19 cellular contexts compared by ENCODE assay signal in genomic region chr22:42214625-42215415, GRCh38. TPM values are rescaled to one million over a fixed set of nuclear protein-coding genes. Genes with fewer than 3 reads are reported as not detected.
DNase-seq lines count a peak whose midpoint lies in the region; ATAC-seq, FAIRE-seq and TF ChIP-seq lines count a peak whose summit lies in the region.
"Had no signal": no experiment of that assay in that cellular context is flagged by ENCODE, and none has a peak within 500 bp of the region (broad histone marks: within the 10 kb centered on the region; RNA-seq: fewer than 3 reads in every experiment).

No MANE protein-coding gene starts in this region.

- no peak for TF ChIP-seq RAD21 in H1 (IDR thresholded peaks at IDR 0.05 in 1 of 2, conservative IDR thresholded peaks at IDR 0.05 in 1 of 2; ENCODE audit: low read depth in 2 of 2, low read length in 2 of 2)

- no peak overlapping the region for H3K18ac ChIP-seq in H1 (ENCODE audit: extremely low read depth, low read length)

- no peak overlapping the region for H2AK5ac ChIP-seq in H1 (ENCODE audit: low read depth, low read length)

- no peak overlapping the region for H3K4me2 ChIP-seq in H1 (ENCODE audit: insufficient read depth in 1 of 2, low read depth in 2 of 2, low read length in 2 of 2)

- TF ChIP-seq POLR2A in H1 (IDR thresholded peaks at IDR 0.05; ENCODE audit: control extremely low read depth in 1 of 2, low read depth in 2 of 2, low read length in 2 of 2) = no peak
- no peak for TF ChIP-seq POLR2A in GM12892 (IDR thresholded peaks at IDR 0.05; ENCODE audit: low read depth, low read length)

- TF ChIP-seq EP300 in H1 (IDR thresholded peaks at IDR 0.05; ENCODE audit: borderline replicate concordance in 1 of 2, low read depth in 2 of 2, low read length in 2 of 2) = no peak

- H3K27me3 Mint-ChIP-seq in activated CD4-positive, alpha-beta T cell treated with anti-CD3 and anti-CD28 coated beads, Interleukin-2, amount 10 ng/mL, durations not matched to agents 24 days and 14 days = no peaks in the 10 kb centered on the region
- no peaks in the 10 kb centered on the region for H3K27me3 Mint-ChIP-seq in T-helper 2 cell treated with Interferon-gamma antibody and Interleukin-4, amounts not matched to agents 5 μg/mL and 100 μg/mL, for 36 hours (ENCODE audit: low read depth)
- H3K27me3 Mint-ChIP-seq: activated naive CD8-positive, alpha-beta T cell treated with anti-CD3 and anti-CD28 coated beads, Interleukin-2, amount 50 U/mL, for 24 hours; natural killer cell treated with Interleukin-12 subunit alpha and Interleukin-12 subunit beta and Interleukin-15 and Interleukin-18, amount 100 ng/mL, for 72 hours had no signal

- H4K5ac ChIP-seq in H1 (ENCODE audit: insufficient read length, low read depth, low read length) = no peak overlapping the region

- H3K4ac ChIP-seq in H1 (replicated peaks; ENCODE audit: insufficient read length, low read depth, low read length) = no peak overlapping the region

- H3K23ac ChIP-seq in H1 (ENCODE audit: insufficient read length) = no peak overlapping the region

- TF ChIP-seq CTCF in H1 (IDR thresholded peaks at IDR 0.05; ENCODE audit: control extremely low read depth in 1 of 3, insufficient read depth in 1 of 3, low read depth in 1 of 3, low read length in 3 of 3) = no peak

- no peak overlapping the region for H2BK20ac ChIP-seq in H1 (ENCODE audit: low read length)

- H3K4me1 ChIP-seq in H1 (replicated peaks in 1 of 4; ENCODE audit: control insufficient read depth in 3 of 4, insufficient read depth in 4 of 4, low read length in 3 of 4) = peaks cover 10 to 22% (median 17%) of the 10 kb centered on the region in 4 experiments; a peak in 6 of 7 replicates

- no peak overlapping the region for H2BK12ac ChIP-seq in H1 (ENCODE audit: low read depth, low read length)

- no peaks in the 10 kb centered on the region for H3K23me2 ChIP-seq in H1 (ENCODE audit: low read depth, low read length)

- no peak overlapping the region for H2BK15ac ChIP-seq in H1 (ENCODE audit: low read length)

- peak overlapping the region; percentile 30 for H3K27ac Mint-ChIP-seq in activated CD4-positive, alpha-beta T cell treated with anti-CD3 and anti-CD28 coated beads, Interleukin-2, amount 10 ng/mL, durations not matched to agents 24 days and 14 days
- no peak overlapping the region for H3K27ac Mint-ChIP-seq in T-helper 2 cell treated with Interferon-gamma antibody and Interleukin-4, amounts not matched to agents 5 μg/mL and 100 μg/mL, for 36 hours
- H3K27ac Mint-ChIP-seq: activated naive CD8-positive, alpha-beta T cell treated with anti-CD3 and anti-CD28 coated beads, Interleukin-2, amount 50 U/mL, for 24 hours; natural killer cell treated with Interleukin-12 subunit alpha and Interleukin-12 subunit beta and Interleukin-15 and Interleukin-18, amount 100 ng/mL, for 72 hours had no signal

- no peak overlapping the region for H3K56ac ChIP-seq in H1 (replicated peaks; ENCODE audit: insufficient read length, low read depth, low read length)

- POLR2A ChIA-PET in H1 (lab: Charles Lee; ENCODE audit: partially characterized antibody) = no interaction called here

- peaks cover 12% of the 10 kb centered on the region; the same call in 1 of the 2 replicates for H3K79me1 ChIP-seq in H1 (ENCODE audit: low read depth, low read length)

- no peak overlapping the region for H3K27ac ChIP-seq in H1 (ENCODE audit: low read depth, low read length)
- H3K27ac ChIP-seq: tibial nerve, VCaP had no signal

- DNase-seq in activated CD4-positive, alpha-beta T cell treated with anti-CD3 and anti-CD28 coated beads, Interleukin-2, amount 10 ng/mL, durations not matched to agents 24 days and 14 days = no peak
- DNase-seq in activated CD4-positive, alpha-beta T cell treated with anti-CD3 and anti-CD28 coated beads for 1 hour = no peak
- DNase-seq in H1 (ENCODE audit: low read depth in 1 of 2, low spot score in 2 of 2) (no peak), left kidney (ENCODE audit: low read depth, low spot score) (peak; percentile 15), superior temporal gyrus (ENCODE audit: extremely low spot score) (peak; percentile 93), GM12892 (ENCODE audit: insufficient read length) (no peak)
- DNase-seq in T-helper 2 cell treated with Interferon-gamma antibody and Interleukin-4, amounts not matched to agents 5 μg/mL and 100 μg/mL, for 36 hours (ENCODE audit: low spot score) = no peak
- DNase-seq: activated naive CD8-positive, alpha-beta T cell treated with anti-CD3 and anti-CD28 coated beads, Interleukin-2, amount 50 U/mL, for 24 hours; HCEC 1CT; MV-4-11; NCI-H226; stimulated activated CD4-positive, alpha-beta T cell treated with anti-CD3 and anti-CD28 coated beads, Interleukin-12 subunit alpha, Interleukin-12 subunit beta, amount 100 ng/mL, for 4 hours had no signal

- intact Hi-C loops in activated CD4-positive, alpha-beta T cell treated with anti-CD3 and anti-CD28 coated beads, Interleukin-2, amount 10 ng/mL, durations not matched to agents 24 days and 14 days (cut with micrococcal nuclease) = loop anchor here (10.0 kb wide), 1 partner anchor 50 kb away; no protein-coding TSS in a partner anchor

- no peaks in the 10 kb centered on the region for H3K9me3 Mint-ChIP-seq in activated CD4-positive, alpha-beta T cell treated with anti-CD3 and anti-CD28 coated beads, Interleukin-2, amount 10 ng/mL, durations not matched to agents 24 days and 14 days
- H3K9me3 Mint-ChIP-seq in T-helper 2 cell treated with Interferon-gamma antibody and Interleukin-4, amounts not matched to agents 5 μg/mL and 100 μg/mL, for 36 hours = no peaks in the 10 kb centered on the region
- H3K9me3 Mint-ChIP-seq: activated naive CD8-positive, alpha-beta T cell treated with anti-CD3 and anti-CD28 coated beads, Interleukin-2, amount 50 U/mL, for 24 hours; natural killer cell treated with Interleukin-12 subunit alpha and Interleukin-12 subunit beta and Interleukin-15 and Interleukin-18, amount 100 ng/mL, for 72 hours had no signal

- no peak overlapping the region for H3K14ac ChIP-seq in H1 (ENCODE audit: insufficient read length)

- peak overlapping the region; percentile 19; the same call in 1 of the 2 replicates for H4K8ac ChIP-seq in H1 (ENCODE audit: extremely low read depth, insufficient read depth, low read length)

- 94% methylated on average over 15 of the region's 15 CpGs; no CpG with 5 or more reads in 1 of the 2 experiments for WGBS in H1 (ENCODE audit: extremely low coverage in 1 of 2, insufficient coverage in 1 of 2, insufficient read length in 1 of 2, insufficient replicate concordance in 2 of 2, low coverage in 1 of 2, low lambda C conversion rate in 2 of 2, missing lambda C conversion rate in 1 of 2), 2 experiments

- H4K91ac ChIP-seq in H1 (replicated peaks; ENCODE audit: insufficient read length, low read length) = no peak overlapping the region

- peaks cover 37% of the 10 kb centered on the region for H3K36me3 Mint-ChIP-seq in activated CD4-positive, alpha-beta T cell treated with anti-CD3 and anti-CD28 coated beads, Interleukin-2, amount 10 ng/mL, durations not matched to agents 24 days and 14 days (ENCODE audit: low read depth)
- peaks cover 36% of the 10 kb centered on the region for H3K36me3 Mint-ChIP-seq in T-helper 2 cell treated with Interferon-gamma antibody and Interleukin-4, amounts not matched to agents 5 μg/mL and 100 μg/mL, for 36 hours (ENCODE audit: low read depth)

- CTCF ChIA-PET in H1 (lab: Charles Lee; ENCODE audit: partially characterized antibody) = interaction anchor here (0.6 to 1.7 kb wide), 7 partner anchors 23 to 272 kb away, joined by 3 to 4 read pairs (median 3); no protein-coding TSS in a partner anchor

- peaks cover 16 to 36% (median 32%) of the 10 kb centered on the region in 4 experiments for H3K36me3 ChIP-seq in H1 (ENCODE audit: control insufficient read depth in 2 of 4, insufficient read depth in 4 of 4, low read length in 3 of 4)

- H3K79me2 ChIP-seq in H1 (ENCODE audit: control insufficient read depth in 1 of 2, insufficient read depth in 2 of 2, low read length in 2 of 2) = peaks cover 3 to 44% of the 10 kb centered on the region in 2 experiments; a peak in 3 of 4 replicates

- no peaks in the 10 kb centered on the region for H3K27me3 ChIP-seq in H1 (replicated peaks in 1 of 4; ENCODE audit: control insufficient read depth in 3 of 4, extremely low read depth in 1 of 4, insufficient read depth in 3 of 4, low read length in 3 of 4)
- H3K27me3 ChIP-seq: tibial nerve had no signal

- H3K4me3 Mint-ChIP-seq in activated CD4-positive, alpha-beta T cell treated with anti-CD3 and anti-CD28 coated beads, Interleukin-2, amount 10 ng/mL, durations not matched to agents 24 days and 14 days = no peak overlapping the region
- no peak overlapping the region for H3K4me3 Mint-ChIP-seq in T-helper 2 cell treated with Interferon-gamma antibody and Interleukin-4, amounts not matched to agents 5 μg/mL and 100 μg/mL, for 36 hours
- H3K4me3 Mint-ChIP-seq: activated naive CD8-positive, alpha-beta T cell treated with anti-CD3 and anti-CD28 coated beads, Interleukin-2, amount 50 U/mL, for 24 hours; natural killer cell treated with Interleukin-12 subunit alpha and Interleukin-12 subunit beta and Interleukin-15 and Interleukin-18, amount 100 ng/mL, for 72 hours had no signal

- no peaks in the 10 kb centered on the region for H3K9me3 ChIP-seq in H1 (ENCODE audit: insufficient read depth in 2 of 2, low read depth in 1 of 2, low read length in 1 of 2)
- H3K9me3 ChIP-seq: tibial nerve had no signal

- FAIRE-seq in H1 (lab: Jason Lieb, UNC) (no peak), GM12892 (lab: Jason Lieb, UNC) (no peak)
- FAIRE-seq: D721Med had no signal

- peaks cover 4 to 44% of the 10 kb centered on the region in 2 experiments for H4K20me1 ChIP-seq in H1 (replicated peaks in 1 of 2; ENCODE audit: control insufficient read depth in 1 of 2, insufficient read depth in 2 of 2, low read length in 2 of 2)

- H2AFZ ChIP-seq in H1 (ENCODE audit: low read length) = no peak overlapping the region

- H3K4me1 Mint-ChIP-seq in activated CD4-positive, alpha-beta T cell treated with anti-CD3 and anti-CD28 coated beads, Interleukin-2, amount 10 ng/mL, durations not matched to agents 24 days and 14 days = peaks cover 16% of the 10 kb centered on the region
- H3K4me1 Mint-ChIP-seq in T-helper 2 cell treated with Interferon-gamma antibody and Interleukin-4, amounts not matched to agents 5 μg/mL and 100 μg/mL, for 36 hours (ENCODE audit: low read depth) = peaks cover 19% of the 10 kb centered on the region

- H2BK120ac ChIP-seq in H1 (replicated peaks; ENCODE audit: low read depth, low read length) = no peak overlapping the region

- H2BK5ac ChIP-seq in H1 (ENCODE audit: low read depth, low read length) = no peak overlapping the region; the same call in 1 of the 2 replicates

- no peak overlapping the region for H3K9ac ChIP-seq in H1 (replicated peaks in 1 of 4; ENCODE audit: extremely low read depth in 1 of 4, low read depth in 3 of 4, low read length in 3 of 4)

- ATAC-seq in HG02840 (IDR thresholded peaks at IDR 0.05; ENCODE audit: low FRiP score, unreplicated experiment) = no peak
- ATAC-seq: activated naive CD8-positive, alpha-beta T cell treated with anti-CD3 and anti-CD28 coated beads, Interleukin-2, amount 50 U/mL, for 24 hours; left lobe of liver; natural killer cell treated with Interleukin-12 subunit alpha and Interleukin-12 subunit beta and Interleukin-15 and Interleukin-18, amount 100 ng/mL, for 72 hours; SK-N-SH treated with all-trans-retinoic acid at 6 μM for 48 hours had no signal

- H3K4me3 ChIP-seq in H1 (ENCODE audit: extremely low read depth in 1 of 4, insufficient read depth in 2 of 4, low read depth in 3 of 4, low read length in 4 of 4) = no peak overlapping the region
- H3K4me3 ChIP-seq: tibial nerve had no signal

RNA-seq across cellular contexts. Expression of gene TCF20, which starts 55.6 kb away (rescaled TPM):
- 83.0 and 85.4 TPM in 2 replicates for total RNA-seq in activated CD4-positive, alpha-beta T cell treated with anti-CD3 and anti-CD28 coated beads, Interleukin-2, amount 10 ng/mL, durations not matched to agents 24 days and 14 days
- total RNA-seq in H1 (2021; fragmentation: NEBNext Ultra II Directional; extraction: Animal tissue kit (Norgen Biotek cat#: 25700)) = 79.8 and 80.4 TPM in 2 replicates
- 22.0 and 23.3 TPM in 2 replicates for polyA plus RNA-seq in H1 (2011; rRNA removed)
- polyA plus RNA-seq in H1 (2011; cell fraction: cytosol; rRNA removed) = 30.3 TPM
- 38.0 TPM for polyA plus RNA-seq in H1 (2011; cell fraction: nucleus; rRNA removed)
- polyA plus RNA-seq in H1 (2012, experiment 1 of 2) = 32.2 to 35.2 TPM (median 33.5 TPM) in 4 replicates
- polyA plus RNA-seq in H1 (2012, experiment 2 of 2) = 6.0 TPM
- 23.5 TPM for polyA plus RNA-seq in H1 (2013, experiment 1 of 2)
- polyA plus RNA-seq in H1 (2013, experiment 2 of 2) = 22.7 TPM
- 101 TPM in 2 replicates for polyA minus RNA-seq in H1 (2011; rRNA and poly(A)+ RNA removed)
- polyA minus RNA-seq in H1 (2011; cell fraction: cytosol; rRNA and poly(A)+ RNA removed) = 35.6 TPM
- 74.0 TPM for polyA minus RNA-seq in H1 (2011; cell fraction: nucleus; rRNA and poly(A)+ RNA removed)
- polyA plus RNA-seq in GM12892 (2012; ENCODE audit: missing spikeins) = 14.2 TPM

Comparison
In these comparisons a context has a peak if more than half of its experiments do, and no peak if none do; other contexts are left out.
1. DNase-seq: peak in left kidney (single experiment) and superior temporal gyrus (single experiment); none in activated CD4-positive, alpha-beta T cell treated with anti-CD3 and anti-CD28 coated beads, Interleukin-2, amount 10 ng/mL, durations not matched to agents 24 days and 14 days (single experiment), activated CD4-positive, alpha-beta T cell treated with anti-CD3 and anti-CD28 coated beads for 1 hour (single experiment), H1 (0 of 2), GM12892 (single experiment) and T-helper 2 cell treated with Interferon-gamma antibody and Interleukin-4, amounts not matched to agents 5 μg/mL and 100 μg/mL, for 36 hours (single experiment).